ENCODE assay signal across 16 cellular contexts in the genomic region with DNA sequence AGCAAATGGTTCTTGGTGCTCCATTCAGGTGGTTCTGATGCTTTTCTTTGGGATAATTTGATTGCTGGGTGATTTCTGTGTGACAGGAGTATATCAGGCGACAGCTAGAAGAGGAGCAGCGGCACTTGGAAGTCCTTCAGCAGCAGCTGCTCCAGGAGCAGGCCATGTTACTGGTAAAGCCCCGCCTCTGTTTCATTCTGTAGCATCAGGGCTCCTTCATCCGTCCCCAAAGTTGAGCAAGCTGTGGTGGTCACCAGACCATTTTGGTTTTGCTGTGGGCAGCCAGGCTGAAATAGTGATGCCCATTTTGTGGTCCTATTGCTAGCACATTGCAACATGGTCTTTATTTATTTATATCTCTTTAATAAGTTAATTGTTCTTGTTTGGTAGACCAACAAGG.
"Had no signal": no experiment of that assay in that cellular context is flagged by ENCODE, and none has a peak within 500 bp of the region (broad histone marks: within the 10 kb centered on the region; RNA-seq: fewer than 3 reads in every experiment).

No MANE protein-coding gene starts in this region.

- FAIRE-seq: astrocyte, frontal cortex, kidney, urothelium cell line had no signal

- H3K4me1 ChIP-seq: stomach had no signal

- H3K27ac ChIP-seq: heart left ventricle, left ventricle myocardium inferior, stomach had no signal

- H3K9me3 ChIP-seq: heart left ventricle, left ventricle myocardium inferior, stomach had no signal

- H3K27me3 Mint-ChIP-seq: activated CD8-positive, alpha-beta memory T cell treated with anti-CD3 and anti-CD28 coated beads, Interleukin-2, amount 10 ng/mL, durations not matched to agents 7 days and 5 days had no signal

- ATAC-seq: activated CD8-positive, alpha-beta memory T cell treated with anti-CD3 and anti-CD28 coated beads, Interleukin-2, amount 10 ng/mL, durations not matched to agents 7 days and 5 days; activated T-cell treated with anti-CD3 and anti-CD28 coated beads, Interleukin-2, amount 50 U/mL, for 4 hours; heart left ventricle; WTC11 had no signal

- H3K4me3 Mint-ChIP-seq: activated CD8-positive, alpha-beta memory T cell treated with anti-CD3 and anti-CD28 coated beads, Interleukin-2, amount 10 ng/mL, durations not matched to agents 7 days and 5 days; activated T-cell treated with anti-CD3 and anti-CD28 coated beads, Interleukin-2, amount 50 U/mL, for 4 hours; T-helper 1 cell treated with Interleukin-12 subunit alpha and Interleukin-12 subunit beta and Interleukin-4 antibody, amounts not matched to agents 30 μg/mL and 1 μg/mL, for 36 hours; WTC11 had no signal

- H3K4me3 ChIP-seq: heart left ventricle, left ventricle myocardium inferior, stomach had no signal

- DNase-seq: activated CD4-positive, alpha-beta T cell treated with anti-CD3 and anti-CD28 coated beads, Interleukin-2, amount 50 U/mL, for 4 hours; activated CD8-positive, alpha-beta memory T cell treated with anti-CD3 and anti-CD28 coated beads, Interleukin-2, amount 10 ng/mL, durations not matched to agents 7 days and 5 days; activated gamma-delta T cell treated with Interleukin-2 at 50 U/mL for 16 hours; activated T-cell treated with anti-CD3 and anti-CD28 coated beads, Interleukin-2, amount 50 U/mL, for 4 hours; heart left ventricle; kidney; left ventricle myocardium inferior; mesenchymal stem cell; stimulated activated CD4-positive, alpha-beta T cell treated with anti-CD3 and anti-CD28 coated beads, Interleukin-15, amount 100 ng/mL, for 24 hours; stimulated activated CD4-positive, alpha-beta T cell treated with anti-CD3 and anti-CD28 coated beads, Interleukin-4, amount 100 ng/mL, for 24 hours; stomach had no signal

- H3K9me3 Mint-ChIP-seq: activated T-cell treated with anti-CD3 and anti-CD28 coated beads, Interleukin-2, amount 50 U/mL, for 4 hours; T-helper 1 cell treated with Interleukin-12 subunit alpha and Interleukin-12 subunit beta and Interleukin-4 antibody, amounts not matched to agents 30 μg/mL and 1 μg/mL, for 36 hours; WTC11 had no signal

- H3K27me3 ChIP-seq: heart left ventricle, stomach had no signal

- H3K27ac Mint-ChIP-seq: activated CD8-positive, alpha-beta memory T cell treated with anti-CD3 and anti-CD28 coated beads, Interleukin-2, amount 10 ng/mL, durations not matched to agents 7 days and 5 days; T-helper 1 cell treated with Interleukin-12 subunit alpha and Interleukin-12 subunit beta and Interleukin-4 antibody, amounts not matched to agents 30 μg/mL and 1 μg/mL, for 36 hours had no signal
